8 cellular contexts compared by ENCODE assay signal in the genomic region with DNA sequence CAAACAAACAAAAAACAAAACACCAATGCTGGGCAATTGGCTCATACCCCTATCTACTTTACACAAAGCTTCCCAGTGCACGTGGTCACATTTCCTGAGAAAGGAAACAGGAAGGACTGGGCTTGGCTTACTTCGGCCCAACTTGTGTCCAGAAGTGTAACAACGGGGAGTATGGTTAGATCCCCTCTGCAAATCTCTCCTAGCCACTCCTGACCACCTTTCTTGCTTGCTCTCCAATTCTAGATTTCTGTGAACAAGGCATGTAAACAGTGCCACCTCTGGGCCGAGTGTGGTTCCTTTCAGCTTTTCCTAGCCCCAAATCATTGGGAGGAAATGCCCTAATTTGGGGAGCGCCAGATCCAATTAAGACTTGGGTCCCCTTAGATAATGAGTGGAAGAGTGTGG. TPM values are rescaled to one million over a fixed set of nuclear protein-coding genes. Genes with fewer than 3 reads are reported as not detected.
A peak's percentile ranks its signal among the peaks of the same experiment; 100 is the strongest.
DNase-seq lines count a peak whose midpoint lies in the region; ATAC-seq and TF ChIP-seq lines count a peak whose summit lies in the region.

No MANE protein-coding gene starts in this region.

- H3K27me3 ChIP-seq in AG04450 (ENCODE audit: control insufficient read depth, insufficient read depth, low read length): no peaks in the 10 kb centered on the region
- H3K27me3 ChIP-seq in lung (ENCODE audit: control insufficient read depth, insufficient read depth): no peaks in the 10 kb centered on the region

- POLR2A ChIA-PET in AG04450 (lab: Yijun Ruan, JAX): no interaction called here

- peak; percentile 50 for TF ChIP-seq CTCF in AG04450 (IDR thresholded peaks at IDR 0.05; ENCODE audit: low read depth, low read length)
- TF ChIP-seq CTCF in lung (IDR thresholded peaks at IDR 0.05; ENCODE audit: control extremely low read depth, extremely low read depth): no peak
- no peak for TF ChIP-seq CTCF in coronary artery (IDR thresholded peaks at IDR 0.05)

- peaks cover 0 to 8% of the 10 kb centered on the region in 2 donors for H3K4me1 ChIP-seq in lung (ENCODE audit: control insufficient read depth in 2 of 2, insufficient read depth in 2 of 2, low read length in 2 of 2)

- DNase-seq in AG04450 (ENCODE audit: low read depth, low spot score) (no peak), HuH-7 (ENCODE audit: low spot score) (peak; percentile 55), lung (ENCODE audit: low spot score) (no peak), coronary artery (ENCODE audit: low spot score) (no peak), NCI-H1105 (lab: John Stamatoyannopoulos, UW) (no peak), NCI-H187 (lab: John Stamatoyannopoulos, UW) (no peak)
- peak; percentile 14 for DNase-seq in central memory CD4-positive, alpha-beta T cell

- CTCF ChIA-PET in AG04450 (lab: Charles Lee): interaction anchor here (1.1 to 4.8 kb wide), 3 partner anchors 77 to 283 kb away, joined by 5 to 23 read pairs (median 6); no protein-coding TSS in a partner anchor

- ATAC-seq in lung (ENCODE audit: insufficient read depth, low FRiP score) (peak; percentile 10), HG02642 (IDR thresholded peaks at IDR 0.05; ENCODE audit: poor library complexity, unreplicated experiment) (no peak)

- 13 to 40% methylated on average over 5 of the region's 5 CpGs for WGBS in lung, 2 donors

- H3K9me3 ChIP-seq in AG04450 (ENCODE audit: control insufficient read depth, insufficient read depth, low read length) (no peaks in the 10 kb centered on the region), lung (ENCODE audit: control insufficient read depth in 2 of 2, insufficient read depth in 1 of 2, low read length in 1 of 2) (no peaks in the 10 kb centered on the region)

- peaks cover 22 to 24% of the 10 kb centered on the region in 2 donors for H3K36me3 ChIP-seq in lung (ENCODE audit: control insufficient read depth in 2 of 2, insufficient read depth in 2 of 2, low read length in 2 of 2)

- H3K4me3 ChIP-seq in AG04450 (ENCODE audit: low read depth, low read length) (no peak overlapping the region), lung (no peak overlapping the region), coronary artery (no peak overlapping the region)

- no peak overlapping the region for H3K27ac ChIP-seq in AG04450 (ENCODE audit: low read depth, low read length)
- peak overlapping the region in 1 of 2 donors; percentile 15 for H3K27ac ChIP-seq in lung (ENCODE audit: low read depth in 1 of 2, low read length in 1 of 2)
- H3K27ac ChIP-seq in coronary artery: no peak overlapping the region

RNA-seq across cellular contexts. Expression of gene FRAT2, which starts 21.0 kb away (rescaled TPM):
- polyA plus RNA-seq in AG04450 (2011; rRNA removed) (2.4 and 2.6 TPM in 2 replicates), lung (10 to 100 TPM in 1 of 2 donors, 1 to 10 TPM in 1; 7.0 to 25.9 TPM)
- 2.8 and 2.9 TPM in 2 replicates for polyA minus RNA-seq in AG04450 (2011; rRNA and poly(A)+ RNA removed)
- total RNA-seq in lung: 10 to 100 TPM; 12.5 to 22.0 TPM

RNA-seq across cellular contexts. Expression of gene FRAT1, which starts 36.5 kb away (rescaled TPM):
- polyA plus RNA-seq in AG04450 (2011; rRNA removed) (1.1 and 1.2 TPM in 2 replicates), lung (10 to 100 TPM in 1 of 2 donors, 1 to 10 TPM in 1; 2.3 to 14.3 TPM)
- polyA minus RNA-seq in AG04450 (2011; rRNA and poly(A)+ RNA removed): 1.7 and 2.2 TPM in 2 replicates
- total RNA-seq in lung: 10 to 100 TPM in 1 of 2 donors, 1 to 10 TPM in 1; 4.0 to 10.9 TPM

RNA-seq across cellular contexts. Expression of gene RRP12, which starts 45.6 kb away (rescaled TPM):
- 10.6 and 13.4 TPM in 2 replicates for polyA plus RNA-seq in AG04450 (2011; rRNA removed)
- 18.4 and 22.9 TPM in 2 replicates for polyA minus RNA-seq in AG04450 (2011; rRNA and poly(A)+ RNA removed)
- 10 to 100 TPM; 12.7 to 44.2 TPM for total RNA-seq in lung
- polyA plus RNA-seq in lung: 10 to 100 TPM; 18.9 to 24.6 TPM

Comparison
In these comparisons a context has a peak if more than half of its experiments do, and no peak if none do; other contexts are left out.
1. DNase-seq: peak in HuH-7 (single experiment) and central memory CD4-positive, alpha-beta T cell (single experiment); none in AG04450 (single experiment), lung (single experiment), coronary artery (single experiment), NCI-H1105 (single experiment) and NCI-H187 (0 of 2).